20 cellular contexts compared by ENCODE assay signal in genomic region chr6:170167657-170168159, GRCh38.
A peak's percentile ranks its signal among the peaks of the same experiment; 100 is the strongest.
DNase-seq lines count a peak whose midpoint lies in the region; ATAC-seq and TF ChIP-seq lines count a peak whose summit lies in the region.
"Had no signal": no experiment of that assay in that cellular context is flagged by ENCODE, and none has a peak within 500 bp of the region (broad histone marks: within the 10 kb centered on the region; RNA-seq: fewer than 3 reads in every experiment).

No MANE protein-coding gene starts in this region.

- no peaks in the 10 kb centered on the region for H3K27me3 ChIP-seq in heart left ventricle
- peaks cover 0 to 7% (median 0%) of the 10 kb centered on the region in 3 experiments for H3K27me3 ChIP-seq in neuronal stem cell (ENCODE audit: control insufficient read depth in 3 of 3, insufficient read depth in 3 of 3, low read depth in 1 of 3, low read length in 3 of 3)
- H3K27me3 ChIP-seq in esophagus squamous epithelium = peaks cover 0 to 33% (median 0%) of the 10 kb centered on the region in 4 donors
- H3K27me3 ChIP-seq: BLaER1 had no signal

- H3K36me3 ChIP-seq in heart left ventricle (no peaks in the 10 kb centered on the region), neuronal stem cell (replicated peaks in 1 of 2; ENCODE audit: control insufficient read depth in 2 of 2, insufficient read depth in 2 of 2, low read length in 2 of 2) (no peaks in the 10 kb centered on the region), esophagus squamous epithelium (no peaks in the 10 kb centered on the region)
- H3K36me3 ChIP-seq: BLaER1 had no signal

- no peak overlapping the region for H3K4me2 ChIP-seq in neuronal stem cell (ENCODE audit: insufficient read depth, low read length, poor library complexity, severe bottlenecking)
- H3K4me2 ChIP-seq: BLaER1 had no signal

- no peak overlapping the region for H2AFZ ChIP-seq in neuronal stem cell (ENCODE audit: low read length)

- H2BK15ac ChIP-seq in neuronal stem cell (ENCODE audit: low read length) = peak overlapping the region; percentile 55

- peaks cover 4% of the 10 kb centered on the region for H3K9me3 Mint-ChIP-seq in chondrocyte (ENCODE audit: low read depth)

- H3K4ac ChIP-seq in neuronal stem cell (ENCODE audit: low read length) = no peak overlapping the region

- DNase-seq in chondrocyte (ENCODE audit: low spot score) (peak; percentile 90), heart left ventricle (peak in 4 of 5 donors; percentile 59 to 70 (median 64)), neuronal stem cell (ENCODE audit: low spot score) (no peak), esophagus squamous epithelium (lab: John Stamatoyannopoulos, UW) (no peak)
- DNase-seq: activated CD4-positive, CD25-positive, alpha-beta regulatory T cell treated with anti-CD3 and anti-CD28 coated beads, Interleukin-2, amount 50 U/mL, for 72 hours; activated CD8-positive, alpha-beta T cell treated with anti-CD3 and anti-CD28 coated beads for 36 hours; activated naive CD4-positive, alpha-beta T cell treated with anti-CD3 and anti-CD28 coated beads, Interleukin-2, amount 50 U/mL, for 16 hours; amygdala; DMS53; kidney glomerular epithelial cell; mesendoderm; NCI-H1105 treated with DMSO at 0.1 percent for 48 hours; NCI-H2029; NCI-H748 treated with DMSO at 0.1 percent for 48 hours had no signal

- H3K4me3 ChIP-seq in heart left ventricle = peak overlapping the region in 9 of 12 donors; percentile 0 to 58 (median 46)
- H3K4me3 ChIP-seq in neuronal stem cell (ENCODE audit: low read length in 2 of 2) = no peak overlapping the region
- H3K4me3 ChIP-seq in esophagus squamous epithelium = peak overlapping the region in 1 of 4 donors; percentile 8
- H3K4me3 ChIP-seq: BLaER1 had no signal

- H3K36me3 Mint-ChIP-seq in chondrocyte (ENCODE audit: low read depth) = peaks cover 5% of the 10 kb centered on the region

- no peak overlapping the region for H4K91ac ChIP-seq in neuronal stem cell (ENCODE audit: low read depth, low read length, poor library complexity)

- H3K27ac ChIP-seq in heart left ventricle (peak overlapping the region in 5 of 12 donors; percentile 55 to 86 (median 69)), neuronal stem cell (replicated peaks; ENCODE audit: low read length) (no peak overlapping the region), temporal lobe (ENCODE audit: low read depth, low read length) (peak overlapping the region; percentile 27), esophagus squamous epithelium (no peak overlapping the region)
- H3K27ac ChIP-seq: BLaER1 had no signal

- no peak overlapping the region for H3K27ac Mint-ChIP-seq in chondrocyte (ENCODE audit: unreplicated experiment)
- H3K27ac Mint-ChIP-seq: activated CD8-positive, alpha-beta T cell treated with anti-CD3 and anti-CD28 coated beads for 36 hours; activated T-helper 17 cell treated with anti-CD3 and anti-CD28 coated beads, Interleukin-2, amount 50 U/mL, for 72 hours had no signal

- no peak overlapping the region for H3K14ac ChIP-seq in neuronal stem cell (ENCODE audit: low read length)

- peaks cover 0 to 34% (median 23%) of the 10 kb centered on the region in 12 donors for H3K4me1 ChIP-seq in heart left ventricle
- peaks cover 0 to 11% of the 10 kb centered on the region in 2 donors for H3K4me1 ChIP-seq in neuronal stem cell (ENCODE audit: control insufficient read depth in 2 of 2, insufficient read depth in 1 of 2, low read depth in 1 of 2, low read length in 2 of 2)
- H3K4me1 ChIP-seq in esophagus squamous epithelium = peaks cover 0 to 30% (median 0%) of the 10 kb centered on the region in 3 donors

- TF ChIP-seq POLR2A in heart left ventricle (IDR thresholded peaks at IDR 0.05) = no peak
- no peak for TF ChIP-seq POLR2A in esophagus squamous epithelium (IDR thresholded peaks at IDR 0.05)

- H3K9me3 ChIP-seq in heart left ventricle (no peaks in the 10 kb centered on the region), neuronal stem cell (replicated peaks in 1 of 2; ENCODE audit: control insufficient read depth in 2 of 2, insufficient read depth in 1 of 2, low read depth in 1 of 2, low read length in 2 of 2) (peaks cover 0 to 11% of the 10 kb centered on the region in 2 donors), esophagus squamous epithelium (no peaks in the 10 kb centered on the region)

- no peak overlapping the region for H2BK120ac ChIP-seq in neuronal stem cell (ENCODE audit: low read depth, low read length)

- peak overlapping the region; percentile 44 for H3K23ac ChIP-seq in neuronal stem cell (ENCODE audit: low read depth, low read length, poor library complexity)

- no peak overlapping the region for H3K9ac ChIP-seq in neuronal stem cell (ENCODE audit: low read depth, low read length, poor library complexity)
- H3K9ac ChIP-seq: BLaER1 had no signal

- WGBS in heart left ventricle, 4 donors = 57 to 76% (median 69%) methylated on average over 7 to 19 of the region's 19 CpGs
- no CpG with 5 or more reads among the region's 19 CpGs for WGBS in neuronal stem cell (ENCODE audit: extremely low coverage in 2 of 2, insufficient read length in 2 of 2, insufficient replicate concordance in 1 of 2), 2 donors
- WGBS in esophagus squamous epithelium, 2 donors = 76% methylated on average over 3 of the region's 19 CpGs; no CpG with 5 or more reads in 1 of the 2 donors

- ATAC-seq in heart left ventricle (peak; percentile 30 to 84 (median 38)), HG02840 (IDR thresholded peaks at IDR 0.05; ENCODE audit: low FRiP score, unreplicated experiment) (no peak), HG03442 (IDR thresholded peaks at IDR 0.05; ENCODE audit: unreplicated experiment) (no peak), HG03196 (IDR thresholded peaks at IDR 0.05; ENCODE audit: unreplicated experiment) (no peak)
- ATAC-seq: activated CD8-positive, alpha-beta T cell treated with anti-CD3 and anti-CD28 coated beads for 36 hours; activated T-helper 17 cell treated with anti-CD3 and anti-CD28 coated beads, Interleukin-2, amount 50 U/mL, for 72 hours had no signal

- TF ChIP-seq CTCF in chondrocyte (IDR thresholded peaks at IDR 0.05) = no peak
- no peak for TF ChIP-seq CTCF in heart left ventricle (IDR thresholded peaks at IDR 0.05)
- no peak for TF ChIP-seq CTCF in esophagus squamous epithelium (IDR thresholded peaks at IDR 0.05)

- H3K79me1 ChIP-seq in neuronal stem cell (ENCODE audit: low read depth, low read length) = no peaks in the 10 kb centered on the region

- no peak overlapping the region for H2BK5ac ChIP-seq in neuronal stem cell (ENCODE audit: low read length)

- H3K4me1 Mint-ChIP-seq in chondrocyte (ENCODE audit: low read depth) = peaks cover 9% of the 10 kb centered on the region
- H3K4me1 Mint-ChIP-seq: activated T-helper 17 cell treated with anti-CD3 and anti-CD28 coated beads, Interleukin-2, amount 50 U/mL, for 72 hours had no signal

- H2BK12ac ChIP-seq in neuronal stem cell (ENCODE audit: low read length) = no peak overlapping the region

- peak overlapping the region; percentile 68 for H2AK5ac ChIP-seq in neuronal stem cell (ENCODE audit: low read depth, low read length)

- H3K4me3 Mint-ChIP-seq in chondrocyte (ENCODE audit: unreplicated experiment) = no peak overlapping the region
- H3K4me3 Mint-ChIP-seq: activated CD8-positive, alpha-beta T cell treated with anti-CD3 and anti-CD28 coated beads for 36 hours; activated T-helper 17 cell treated with anti-CD3 and anti-CD28 coated beads, Interleukin-2, amount 50 U/mL, for 72 hours had no signal

- H4K8ac ChIP-seq in neuronal stem cell (ENCODE audit: low read depth, low read length) = no peak overlapping the region

- intact Hi-C loops in heart left ventricle (cut with DNase I) = loop anchor here in 4 of 10 donors (5.0 to 10.0 kb wide), 4 partner anchors 107 to 333 kb away; partner anchors contain the start of gene DLL1 (in 1 of the 4)
- intact Hi-C loops in esophagus squamous epithelium (cut with DNase I) = no loop called here

- H3K18ac ChIP-seq in neuronal stem cell (ENCODE audit: low read length) = peak overlapping the region; percentile 59

- peaks cover 22% of the 10 kb centered on the region for H3K27me3 Mint-ChIP-seq in chondrocyte (ENCODE audit: low read depth)

Comparison
In these comparisons a context has a peak if more than half of its experiments do, and no peak if none do; other contexts are left out.
1. DNase-seq: peak in chondrocyte (single experiment) and heart left ventricle (4 of 5); none in neuronal stem cell (single experiment) and esophagus squamous epithelium (single experiment).
2. ATAC-seq: peak in heart left ventricle (4 of 4); none in HG02840 (single experiment), HG03442 (single experiment) and HG03196 (single experiment).
3. H3K4me3 ChIP-seq: peak in heart left ventricle (9 of 12); none in neuronal stem cell (0 of 2).